ENCODE assay signal across 21 cellular contexts in the genomic region with DNA sequence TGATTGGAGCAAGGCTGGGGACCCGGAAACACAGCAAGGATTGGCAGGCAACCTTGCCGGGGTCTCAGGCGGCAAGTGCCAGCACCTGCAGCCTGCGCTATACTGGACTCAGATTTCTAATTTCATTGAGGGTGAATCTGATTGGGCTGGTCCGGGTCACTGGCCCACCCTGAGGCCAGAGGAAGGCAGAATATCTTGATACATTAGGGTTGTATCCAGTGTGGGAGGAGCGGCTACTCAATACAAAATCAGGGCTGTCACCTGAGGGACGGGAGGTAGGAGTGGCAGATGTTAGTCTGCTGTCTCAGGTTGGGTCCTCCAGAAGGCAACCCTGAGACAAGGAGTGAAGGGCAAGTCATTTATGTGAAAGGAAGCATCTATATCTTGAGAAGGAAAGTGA.
"Had no signal": no experiment of that assay in that cellular context is flagged by ENCODE, and none has a peak within 500 bp of the region (broad histone marks: within the 10 kb centered on the region; RNA-seq: fewer than 3 reads in every experiment).

No MANE protein-coding gene starts in this region.

- H3K36me3 ChIP-seq: MG63 had no signal

- H3K9ac ChIP-seq: SK-N-SH had no signal

- H3K27ac ChIP-seq: RWPE1 had no signal

- H3K9me3 ChIP-seq: MG63, SK-N-SH had no signal

- H3K4me2 ChIP-seq: SK-N-SH had no signal

- DNase-seq: IMR-90, Karpas-422, KG1, MG63, NCI-H1092, NCI-H1105 treated with DMSO at 0.1 percent for 48 hours, NCI-H1417 treated with DMSO at 0.1 percent for 48 hours, NCI-H146, NCI-H1694 treated with DMSO at 0.1 percent for 48 hours, NCI-H1930, NCI-H2081, NCI-H2107, NCI-H2227 treated with DMSO at 0.1 percent for 48 hours, NCI-H446, NCI-H510A, NCI-H524 treated with DMSO at 0.1 percent for 48 hours, NCI-H69, NCI-H774, SHP77, SK-N-SH had no signal

- H3K4me3 ChIP-seq: MG63 had no signal

- H3K27me3 ChIP-seq: MG63 had no signal
